In the genomic region with DNA sequence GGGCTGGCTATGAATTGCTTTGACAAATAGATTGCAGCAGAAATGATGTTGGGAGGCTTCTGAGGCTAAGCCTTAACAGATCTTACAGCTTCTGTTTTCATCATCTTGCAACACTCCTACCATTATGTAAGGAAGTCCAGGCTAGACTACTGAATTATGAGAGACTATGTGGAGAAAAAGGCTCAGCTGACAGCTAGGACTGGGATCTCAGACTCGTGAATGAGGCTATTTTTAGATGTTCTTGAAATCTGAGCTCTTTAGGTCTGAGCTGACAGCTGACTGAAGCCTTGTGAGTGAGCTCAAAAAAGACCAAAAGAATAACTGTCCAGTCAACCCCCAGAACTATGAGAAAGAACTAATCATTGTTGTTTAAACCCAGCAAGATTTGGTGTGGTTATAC, we compare ENCODE assay signal across 11 cellular contexts.
DNase-seq lines count a peak whose midpoint lies in the region; TF ChIP-seq lines count a peak whose summit lies in the region.
"Had no signal": no experiment of that assay in that cellular context is flagged by ENCODE, and none has a peak within 500 bp of the region (broad histone marks: within the 10 kb centered on the region; RNA-seq: fewer than 3 reads in every experiment).

No MANE protein-coding gene starts in this region.

- H3K27me3 ChIP-seq in left ventricle myocardium inferior (ENCODE audit: low read depth) = no peaks in the 10 kb centered on the region

- DNase-seq in NCI-H2196 (lab: John Stamatoyannopoulos, UW; ENCODE audit: unreplicated experiment) (peak; percentile 12), NCI-H2196 treated with DMSO at 0.1 percent for 48 hours (lab: John Stamatoyannopoulos, UW; ENCODE audit: unreplicated experiment) (no peak), SK-MEL-5 (ENCODE audit: low read depth, low spot score) (peak; percentile 94), left ventricle myocardium inferior (no peak), superior temporal gyrus (ENCODE audit: extremely low spot score) (peak; percentile 84), dermis blood vessel endothelial cell (no peak), iPS-NIHi11 (ENCODE audit: low spot score) (no peak), SIG-M5 treated with dmso at 0.1 percent for 504 hours (lab: John Stamatoyannopoulos, UW; ENCODE audit: unreplicated experiment) (no peak)
- DNase-seq: cortex of kidney, islet precursor cell had no signal

- H3K27ac ChIP-seq in left ventricle myocardium inferior (replicated peaks) = peak overlapping the region; percentile 82
- H3K27ac ChIP-seq: A549 had no signal

- intact Hi-C loops in left ventricle myocardium inferior (cut with micrococcal nuclease) = no loop called here

- H3K4me1 ChIP-seq in left ventricle myocardium inferior = peaks cover 33% of the 10 kb centered on the region
- H3K4me1 ChIP-seq: A549 had no signal

- TF ChIP-seq CTCF in left ventricle myocardium inferior (IDR thresholded peaks at IDR 0.05; ENCODE audit: borderline replicate concordance) = no peak

- in situ Hi-C loops in SK-MEL-5 (cut with HindIII; ENCODE audit: low pct_unique_long_range_greater_than_20kb, low sequenced_read_pairs) = no loop called here

- no peak overlapping the region for H3K4me3 ChIP-seq in left ventricle myocardium inferior
- H3K4me3 ChIP-seq: A549 had no signal

- no peaks in the 10 kb centered on the region for H3K9me3 ChIP-seq in left ventricle myocardium inferior (replicated peaks)
- H3K9me3 ChIP-seq: A549 had no signal

- no peaks in the 10 kb centered on the region for H3K36me3 ChIP-seq in left ventricle myocardium inferior

Comparison
In these comparisons a context has a peak if more than half of its experiments do, and no peak if none do; other contexts are left out.
1. DNase-seq: peak in NCI-H2196 (single experiment), SK-MEL-5 (single experiment) and superior temporal gyrus (single experiment); none in NCI-H2196 treated with DMSO at 0.1 percent for 48 hours (single experiment), left ventricle myocardium inferior (single experiment), dermis blood vessel endothelial cell (single experiment), iPS-NIHi11 (single experiment) and SIG-M5 treated with dmso at 0.1 percent for 504 hours (single experiment).